Comparison of ENCODE assay signal across 25 cellular contexts in genomic region chr2:177733-178132, GRCh38.
A peak's percentile ranks its signal among the peaks of the same experiment; 100 is the strongest.
DNase-seq lines count a peak whose midpoint lies in the region; ATAC-seq and TF ChIP-seq lines count a peak whose summit lies in the region.
"Had no signal": no experiment of that assay in that cellular context is flagged by ENCODE, and none has a peak within 500 bp of the region (broad histone marks: within the 10 kb centered on the region; RNA-seq: fewer than 3 reads in every experiment).

No MANE protein-coding gene starts in this region.

- no peaks in the 10 kb centered on the region for H3K79me1 ChIP-seq in neuronal stem cell (ENCODE audit: low read depth, low read length)

- H3K4me2 ChIP-seq in neuronal stem cell (ENCODE audit: insufficient read depth, low read length, poor library complexity, severe bottlenecking) = no peak overlapping the region

- H4K8ac ChIP-seq in neuronal stem cell (ENCODE audit: low read depth, low read length) = peak overlapping the region; percentile 50

- peak overlapping the region; percentile 16 for H3K9ac ChIP-seq in neuronal stem cell (ENCODE audit: low read depth, low read length, poor library complexity)

- H2BK15ac ChIP-seq in neuronal stem cell (ENCODE audit: low read length) = no peak overlapping the region

- H2BK12ac ChIP-seq in neuronal stem cell (ENCODE audit: low read length) = no peak overlapping the region

- H3K4me3 ChIP-seq in neuronal stem cell (ENCODE audit: low read length in 2 of 2) = no peak overlapping the region
- H3K4me3 ChIP-seq: colonic mucosa, prostate gland, sigmoid colon, SJCRH30 had no signal

- H2AK5ac ChIP-seq in neuronal stem cell (ENCODE audit: low read depth, low read length) = no peak overlapping the region

- H3K36me3 Mint-ChIP-seq in activated naive CD8-positive, alpha-beta T cell = no peaks in the 10 kb centered on the region
- H3K36me3 Mint-ChIP-seq in activated naive CD8-positive, alpha-beta T cell treated with anti-CD3 and anti-CD28 coated beads for 36 hours = no peaks in the 10 kb centered on the region
- H3K36me3 Mint-ChIP-seq in glutamatergic neuron (ENCODE audit: unreplicated experiment) = no peaks in the 10 kb centered on the region
- H3K36me3 Mint-ChIP-seq: stimulated activated effector memory CD8-positive, alpha-beta T cell treated with anti-CD3 and anti-CD28 coated beads, Interleukin-12 subunit alpha, Interleukin-12 subunit beta, amount 100 ng/mL, for 72 hours had no signal

- no peak for DNase-seq in activated naive CD8-positive, alpha-beta T cell treated with anti-CD3 and anti-CD28 coated beads for 36 hours
- peak; percentile 13 for DNase-seq in NCI-H345 treated with DMSO at 0.1 percent for 48 hours (lab: John Stamatoyannopoulos, UW; ENCODE audit: unreplicated experiment)
- DNase-seq in glutamatergic neuron = no peak
- DNase-seq in neuronal stem cell (ENCODE audit: low spot score) = no peak
- no peak for DNase-seq in omental fat pad (ENCODE audit: low spot score)
- no peak for DNase-seq in NCI-H2196 treated with DMSO at 0.1 percent for 48 hours (lab: John Stamatoyannopoulos, UW; ENCODE audit: unreplicated experiment)
- no peak for DNase-seq in NCI-H146 (lab: John Stamatoyannopoulos, UW)
- DNase-seq: activated CD4-positive, alpha-beta T cell treated with anti-CD3 and anti-CD28 coated beads, Interleukin-2, amount 50 U/mL, for 1 hour; activated CD8-positive, alpha-beta memory T cell treated with anti-CD3 and anti-CD28 coated beads, Interleukin-2, amount 10 ng/mL, durations not matched to agents 7 days and 5 days; activated naive CD4-positive, alpha-beta T cell treated with Interleukin-2 at 50 U/mL for 16 hours; Calu3; colonic mucosa; effector CD8-positive, alpha-beta T cell; foreskin melanocyte; HCEC 1CT; Kasumi-1; MV-4-11; NCI-H187; sigmoid colon; SJCRH30; stimulated activated CD4-positive, alpha-beta T cell treated with anti-CD3 and anti-CD28 coated beads, Interleukin-4, amount 100 ng/mL, for 24 hours had no signal

- H3K36me3 ChIP-seq in neuronal stem cell (replicated peaks in 1 of 2; ENCODE audit: control insufficient read depth in 2 of 2, insufficient read depth in 2 of 2, low read length in 2 of 2) = no peaks in the 10 kb centered on the region
- H3K36me3 ChIP-seq: colonic mucosa, prostate gland, sigmoid colon, SJCRH30 had no signal

- no peaks in the 10 kb centered on the region for H3K27me3 Mint-ChIP-seq in activated naive CD8-positive, alpha-beta T cell
- no peaks in the 10 kb centered on the region for H3K27me3 Mint-ChIP-seq in activated naive CD8-positive, alpha-beta T cell treated with anti-CD3 and anti-CD28 coated beads for 36 hours
- H3K27me3 Mint-ChIP-seq in glutamatergic neuron (ENCODE audit: unreplicated experiment) = no peaks in the 10 kb centered on the region

- no peak for ATAC-seq in omental fat pad (ENCODE audit: low FRiP score)
- ATAC-seq: activated CD8-positive, alpha-beta memory T cell treated with anti-CD3 and anti-CD28 coated beads, Interleukin-2, amount 10 ng/mL, durations not matched to agents 7 days and 5 days; stimulated activated effector memory CD8-positive, alpha-beta T cell treated with anti-CD3 and anti-CD28 coated beads, Interleukin-12 subunit alpha, Interleukin-12 subunit beta, amount 100 ng/mL, for 72 hours; WTC11 had no signal

- H3K27ac Mint-ChIP-seq in activated naive CD8-positive, alpha-beta T cell = peak overlapping the region; percentile 2
- no peak overlapping the region for H3K27ac Mint-ChIP-seq in activated naive CD8-positive, alpha-beta T cell treated with anti-CD3 and anti-CD28 coated beads for 36 hours
- H3K27ac Mint-ChIP-seq in glutamatergic neuron (ENCODE audit: unreplicated experiment) = peak overlapping the region; percentile 17
- H3K27ac Mint-ChIP-seq: activated CD8-positive, alpha-beta memory T cell treated with anti-CD3 and anti-CD28 coated beads, Interleukin-2, amount 10 ng/mL, durations not matched to agents 7 days and 5 days; stimulated activated effector memory CD8-positive, alpha-beta T cell treated with anti-CD3 and anti-CD28 coated beads, Interleukin-12 subunit alpha, Interleukin-12 subunit beta, amount 100 ng/mL, for 72 hours; WTC11 had no signal

- peak overlapping the region; percentile 36 for H3K18ac ChIP-seq in neuronal stem cell (ENCODE audit: low read length)

- peak overlapping the region; percentile 34 for H3K4me3 Mint-ChIP-seq in activated naive CD8-positive, alpha-beta T cell
- no peak overlapping the region for H3K4me3 Mint-ChIP-seq in activated naive CD8-positive, alpha-beta T cell treated with anti-CD3 and anti-CD28 coated beads for 36 hours
- no peak overlapping the region for H3K4me3 Mint-ChIP-seq in glutamatergic neuron (ENCODE audit: unreplicated experiment)
- H3K4me3 Mint-ChIP-seq: activated CD8-positive, alpha-beta memory T cell treated with anti-CD3 and anti-CD28 coated beads, Interleukin-2, amount 10 ng/mL, durations not matched to agents 7 days and 5 days; stimulated activated effector memory CD8-positive, alpha-beta T cell treated with anti-CD3 and anti-CD28 coated beads, Interleukin-12 subunit alpha, Interleukin-12 subunit beta, amount 100 ng/mL, for 72 hours; WTC11 had no signal

- H4K91ac ChIP-seq in neuronal stem cell (ENCODE audit: low read depth, low read length, poor library complexity) = no peak overlapping the region

- no peaks in the 10 kb centered on the region for H3K9me3 Mint-ChIP-seq in activated naive CD8-positive, alpha-beta T cell (ENCODE audit: low read depth)
- peaks cover 1% of the 10 kb centered on the region for H3K9me3 Mint-ChIP-seq in activated naive CD8-positive, alpha-beta T cell treated with anti-CD3 and anti-CD28 coated beads for 36 hours
- peaks cover 4% of the 10 kb centered on the region for H3K9me3 Mint-ChIP-seq in glutamatergic neuron (ENCODE audit: unreplicated experiment)

- peaks cover 36% of the 10 kb centered on the region for H3K4me1 Mint-ChIP-seq in activated naive CD8-positive, alpha-beta T cell (ENCODE audit: low read depth)
- peaks cover 34% of the 10 kb centered on the region for H3K4me1 Mint-ChIP-seq in activated naive CD8-positive, alpha-beta T cell treated with anti-CD3 and anti-CD28 coated beads for 36 hours
- peaks cover 2% of the 10 kb centered on the region for H3K4me1 Mint-ChIP-seq in glutamatergic neuron (ENCODE audit: low read depth, unreplicated experiment)
- H3K4me1 Mint-ChIP-seq: WTC11 had no signal

- H3K9me3 ChIP-seq in neuronal stem cell (replicated peaks in 1 of 2; ENCODE audit: control insufficient read depth in 2 of 2, insufficient read depth in 1 of 2, low read depth in 1 of 2, low read length in 2 of 2) = peaks cover 4 to 10% of the 10 kb centered on the region in 2 donors
- H3K9me3 ChIP-seq: colonic mucosa, prostate gland, sigmoid colon, SJCRH30 had no signal

- no peak overlapping the region for H3K14ac ChIP-seq in neuronal stem cell (ENCODE audit: low read length)

- no CpG with 5 or more reads among the region's 2 CpGs for WGBS in neuronal stem cell (ENCODE audit: extremely low coverage in 2 of 2, insufficient read length in 2 of 2, insufficient replicate concordance in 1 of 2), 2 donors

- H2BK5ac ChIP-seq in neuronal stem cell (ENCODE audit: low read length) = no peak overlapping the region

- no peak for TF ChIP-seq CTCF in glutamatergic neuron (IDR thresholded peaks at IDR 0.05; ENCODE audit: partially characterized antibody, unreplicated experiment)
- TF ChIP-seq CTCF in omental fat pad (IDR thresholded peaks at IDR 0.05) = no peak

- H3K27me3 ChIP-seq in neuronal stem cell (ENCODE audit: control insufficient read depth in 3 of 3, insufficient read depth in 3 of 3, low read depth in 1 of 3, low read length in 3 of 3) = no peaks in the 10 kb centered on the region
- H3K27me3 ChIP-seq: colonic mucosa, sigmoid colon, SJCRH30 had no signal

- no peak overlapping the region for H3K23ac ChIP-seq in neuronal stem cell (ENCODE audit: low read depth, low read length, poor library complexity)

- H3K4me1 ChIP-seq in neuronal stem cell (ENCODE audit: control insufficient read depth in 2 of 2, insufficient read depth in 1 of 2, low read depth in 1 of 2, low read length in 2 of 2) = peaks cover 0 to 3% of the 10 kb centered on the region in 2 donors
- H3K4me1 ChIP-seq: colonic mucosa, prostate gland had no signal

- H2AFZ ChIP-seq in neuronal stem cell (ENCODE audit: low read length) = no peak overlapping the region

- H2BK120ac ChIP-seq in neuronal stem cell (ENCODE audit: low read depth, low read length) = no peak overlapping the region

- no peak overlapping the region for H3K27ac ChIP-seq in neuronal stem cell (replicated peaks; ENCODE audit: low read length)
- H3K27ac ChIP-seq: colonic mucosa, prostate gland, sigmoid colon, SJCRH30 had no signal

- no peak overlapping the region for H3K4ac ChIP-seq in neuronal stem cell (ENCODE audit: low read length)
